12 cellular contexts compared by ENCODE assay signal in genomic region chr17:39923836-39924690, GRCh38. TPM values are rescaled to one million over a fixed set of nuclear protein-coding genes. Genes with fewer than 3 reads are reported as not detected.
DNase-seq lines count a peak whose midpoint lies in the region; ATAC-seq, FAIRE-seq and TF ChIP-seq lines count a peak whose summit lies in the region.
"Had no signal": no experiment of that assay in that cellular context is flagged by ENCODE, and none has a peak within 500 bp of the region (broad histone marks: within the 10 kb centered on the region; RNA-seq: fewer than 3 reads in every experiment).

No MANE protein-coding gene starts in this region.

- H3K36me3 Mint-ChIP-seq in T-helper 1 cell treated with Interleukin-12 subunit alpha and Interleukin-12 subunit beta and Interleukin-4 antibody, amounts not matched to agents 30 μg/mL and 1 μg/mL, for 36 hours (ENCODE audit: low read depth): peaks cover 64% of the 10 kb centered on the region
- peaks cover 6% of the 10 kb centered on the region for H3K36me3 Mint-ChIP-seq in progenitor cell of endocrine pancreas (ENCODE audit: insufficient read depth)

- H3K27ac ChIP-seq in RWPE1 (peak overlapping the region; percentile 24; the same call in 1 of the 2 replicates), endothelial cell of umbilical vein (ENCODE audit: insufficient read depth, low read depth, low read length) (no peak overlapping the region)

- H3K9ac ChIP-seq in endothelial cell of umbilical vein (replicated peaks; ENCODE audit: extremely low read depth, insufficient read depth, low read length): no peak overlapping the region

- H3K27me3 Mint-ChIP-seq in T-helper 1 cell treated with Interleukin-12 subunit alpha and Interleukin-12 subunit beta and Interleukin-4 antibody, amounts not matched to agents 30 μg/mL and 1 μg/mL, for 36 hours (ENCODE audit: low read depth): no peaks in the 10 kb centered on the region
- H3K27me3 Mint-ChIP-seq in progenitor cell of endocrine pancreas: no peaks in the 10 kb centered on the region

- no peaks in the 10 kb centered on the region for H4K20me1 ChIP-seq in endothelial cell of umbilical vein (replicated peaks; ENCODE audit: control insufficient read depth, extremely low read depth, insufficient read depth, low read length)

- peaks cover 29% of the 10 kb centered on the region for H3K4me1 ChIP-seq in endothelial cell of umbilical vein (ENCODE audit: control insufficient read depth, extremely low read depth, insufficient read depth, low read length)

- no peaks in the 10 kb centered on the region for H3K9me3 Mint-ChIP-seq in T-helper 1 cell treated with Interleukin-12 subunit alpha and Interleukin-12 subunit beta and Interleukin-4 antibody, amounts not matched to agents 30 μg/mL and 1 μg/mL, for 36 hours
- no peaks in the 10 kb centered on the region for H3K9me3 Mint-ChIP-seq in progenitor cell of endocrine pancreas (ENCODE audit: low read depth)

- no peak for DNase-seq in T-helper 1 cell
- no peak for DNase-seq in RWPE1 (ENCODE audit: low spot score)
- peak; percentile 42 for DNase-seq in endothelial cell of umbilical vein (ENCODE audit: low read depth, low spot score)
- no peak for DNase-seq in progenitor cell of endocrine pancreas (ENCODE audit: low spot score, unreplicated experiment)
- DNase-seq in HuH-7.5 (ENCODE audit: low spot score): no peak
- DNase-seq: activated CD4-positive, CD25-positive, alpha-beta regulatory T cell treated with anti-CD3 and anti-CD28 coated beads, Interleukin-2, amount 50 U/mL, for 72 hours; NCI-H2171 had no signal

- no TSS peak for BruUV-seq in endothelial cell of umbilical vein (replicated peaks; lab: Mats Ljungman, UMichigan)

- intact Hi-C loops in endothelial cell of umbilical vein (cut with micrococcal nuclease): no loop called here

- H3K9me1 ChIP-seq in endothelial cell of umbilical vein (replicated peaks; ENCODE audit: control insufficient read depth, extremely low read depth, insufficient read depth, low read length): no peaks in the 10 kb centered on the region

- no peak for TF ChIP-seq POLR2A in endothelial cell of umbilical vein (IDR thresholded peaks at IDR 0.05; ENCODE audit: low read depth, low read length)

- CTCF ChIA-PET in RWPE1 (lab: Yijun Ruan, JAX): interaction anchor here (1.0 kb wide), 1 partner anchor 148 kb away, joined by 5 read pairs; no protein-coding TSS in a partner anchor
- CTCF ChIA-PET in endothelial cell of umbilical vein (lab: Charles Lee): interaction anchor here (1.0 to 1.3 kb wide), 5 partner anchors 9 to 377 kb away, joined by 3 to 6 read pairs (median 3); partner anchors contain the start of gene PSMD3

- peak; percentile 72 for FAIRE-seq in endothelial cell of umbilical vein (lab: Jason Lieb, UNC)

- H2AFZ ChIP-seq in endothelial cell of umbilical vein (ENCODE audit: low read depth, low read length): no peak overlapping the region

- no peaks in the 10 kb centered on the region for H3K27me3 ChIP-seq in endothelial cell of umbilical vein (ENCODE audit: control insufficient read depth in 2 of 2, insufficient read depth in 2 of 2, low read length in 2 of 2)

- no peaks in the 10 kb centered on the region for H3K9me3 ChIP-seq in endothelial cell of umbilical vein (replicated peaks; ENCODE audit: control insufficient read depth, insufficient read depth, low read length)

- peaks cover 24% of the 10 kb centered on the region for H3K79me2 ChIP-seq in endothelial cell of umbilical vein (ENCODE audit: control insufficient read depth, insufficient read depth, low read length)

- no peak overlapping the region for H3K4me3 ChIP-seq in endothelial cell of umbilical vein (replicated peaks in 1 of 3; ENCODE audit: insufficient read depth in 1 of 3, low read depth in 1 of 3, low read length in 3 of 3)

- H3K4me3 Mint-ChIP-seq in T-helper 1 cell treated with Interleukin-12 subunit alpha and Interleukin-12 subunit beta and Interleukin-4 antibody, amounts not matched to agents 30 μg/mL and 1 μg/mL, for 36 hours: peak overlapping the region; percentile 99
- peak overlapping the region; percentile 43 for H3K4me3 Mint-ChIP-seq in progenitor cell of endocrine pancreas (ENCODE audit: low read depth)

- ATAC-seq in GM19023 (IDR thresholded peaks at IDR 0.05; ENCODE audit: unreplicated experiment): no peak
- no peak for ATAC-seq in HG02973 (IDR thresholded peaks at IDR 0.05; ENCODE audit: unreplicated experiment)

- POLR2A ChIA-PET in RWPE1 (lab: Yijun Ruan, JAX; ENCODE audit: low non-redundant PET) (interaction anchor here (0.6 kb wide), 1 partner anchor 16 kb away, joined by 15 read pairs; no protein-coding TSS in a partner anchor), endothelial cell of umbilical vein (lab: Charles Lee) (no interaction called here)

- TF ChIP-seq CTCF in RWPE1 (conservative IDR thresholded peaks at IDR 0.05; ENCODE audit: low read depth) (no peak), endothelial cell of umbilical vein (IDR thresholded peaks at IDR 0.05; ENCODE audit: extremely low read depth in 1 of 2, insufficient read depth in 1 of 2, low read depth in 1 of 2, low read length in 2 of 2) (no peak), progenitor cell of endocrine pancreas (IDR thresholded peaks at IDR 0.05; ENCODE audit: unreplicated experiment) (peak; percentile 35)

- dilution Hi-C loops in endothelial cell of umbilical vein (cut with MboI; ENCODE audit: extremely low pct_ligation_motif_present, low sequenced_read_pairs): no loop called here

- no peak overlapping the region for H3K4me2 ChIP-seq in endothelial cell of umbilical vein (ENCODE audit: insufficient read depth, low read length)

- H3K27ac Mint-ChIP-seq in T-helper 1 cell treated with Interleukin-12 subunit alpha and Interleukin-12 subunit beta and Interleukin-4 antibody, amounts not matched to agents 30 μg/mL and 1 μg/mL, for 36 hours: peak overlapping the region; percentile 93
- peak overlapping the region; percentile 82 for H3K27ac Mint-ChIP-seq in progenitor cell of endocrine pancreas

- peaks cover 5 to 30% of the 10 kb centered on the region in 2 experiments for H3K36me3 ChIP-seq in endothelial cell of umbilical vein (ENCODE audit: control insufficient read depth in 2 of 2, extremely low read depth in 1 of 2, insufficient read depth in 2 of 2, low read length in 2 of 2)

- peaks cover 74% of the 10 kb centered on the region for H3K4me1 Mint-ChIP-seq in T-helper 1 cell treated with Interleukin-12 subunit alpha and Interleukin-12 subunit beta and Interleukin-4 antibody, amounts not matched to agents 30 μg/mL and 1 μg/mL, for 36 hours (ENCODE audit: low read depth)
- H3K4me1 Mint-ChIP-seq in progenitor cell of endocrine pancreas (ENCODE audit: low read depth): peaks cover 38% of the 10 kb centered on the region

RNA-seq across cellular contexts. Expression of gene ORMDL3, which starts 3.3 kb away (rescaled TPM):
- total RNA-seq in endothelial cell of umbilical vein (26.7 and 29.8 TPM in 2 replicates), progenitor cell of endocrine pancreas (80.4 and 87.6 TPM in 2 replicates)
- polyA plus RNA-seq in endothelial cell of umbilical vein: 49.8 and 53.4 TPM in 2 replicates
- polyA plus RNA-seq in endothelial cell of umbilical vein (2011; cell fraction: cytosol; rRNA removed): 30.3 and 31.1 TPM in 2 replicates
- polyA plus RNA-seq in endothelial cell of umbilical vein (2011; cell fraction: nucleus; rRNA removed): 31.1 and 56.9 TPM in 2 replicates
- 29.4 and 40.4 TPM in 2 replicates for polyA plus RNA-seq in endothelial cell of umbilical vein (2012)
- 58.5 and 67.5 TPM in 2 replicates for polyA minus RNA-seq in endothelial cell of umbilical vein
- polyA minus RNA-seq in endothelial cell of umbilical vein (2011; cell fraction: cytosol; rRNA and poly(A)+ RNA removed): 14.5 TPM
- 17.8 and 21.3 TPM in 2 replicates for polyA minus RNA-seq in endothelial cell of umbilical vein (2011; cell fraction: nucleus; rRNA and poly(A)+ RNA removed)

RNA-seq across cellular contexts. Expression of gene LRRC3C, which starts 3.5 kb away (rescaled TPM):
- total RNA-seq in endothelial cell of umbilical vein (not detected in 2 replicates), progenitor cell of endocrine pancreas (not detected in 2 replicates)
- not detected in 2 replicates for polyA plus RNA-seq in endothelial cell of umbilical vein
- not detected in 2 replicates for polyA plus RNA-seq in endothelial cell of umbilical vein (2011; cell fraction: cytosol; rRNA removed)
- not detected in 2 replicates for polyA plus RNA-seq in endothelial cell of umbilical vein (2011; cell fraction: nucleus; rRNA removed)
- polyA plus RNA-seq in endothelial cell of umbilical vein (2012): not detected in 2 replicates
- not detected in 2 replicates for polyA minus RNA-seq in endothelial cell of umbilical vein
- not detected for polyA minus RNA-seq in endothelial cell of umbilical vein (2011; cell fraction: cytosol; rRNA and poly(A)+ RNA removed)
- not detected in 2 replicates for polyA minus RNA-seq in endothelial cell of umbilical vein (2011; cell fraction: nucleus; rRNA and poly(A)+ RNA removed)
- total RNA-seq: A673, mesenteric fat pad had no signal

RNA-seq across cellular contexts. Expression of gene GSDMB, which starts 5.6 kb away (rescaled TPM):
- total RNA-seq in endothelial cell of umbilical vein (11.0 and 11.6 TPM in 2 replicates), progenitor cell of endocrine pancreas (25.7 and 25.9 TPM in 2 replicates)
- polyA plus RNA-seq in endothelial cell of umbilical vein: 5.0 and 5.4 TPM in 2 replicates
- polyA plus RNA-seq in endothelial cell of umbilical vein (2011; cell fraction: cytosol; rRNA removed): 1.1 and 1.7 TPM in 2 replicates
- 49.7 and 50.3 TPM in 2 replicates for polyA plus RNA-seq in endothelial cell of umbilical vein (2011; cell fraction: nucleus; rRNA removed)
- 8.0 and 10.6 TPM in 2 replicates for polyA plus RNA-seq in endothelial cell of umbilical vein (2012)
- 6.0 and 7.9 TPM in 2 replicates for polyA minus RNA-seq in endothelial cell of umbilical vein
- not detected for polyA minus RNA-seq in endothelial cell of umbilical vein (2011; cell fraction: cytosol; rRNA and poly(A)+ RNA removed)
- 9.6 and 11.2 TPM in 2 replicates for polyA minus RNA-seq in endothelial cell of umbilical vein (2011; cell fraction: nucleus; rRNA and poly(A)+ RNA removed)

RNA-seq across cellular contexts. Expression of gene GSDMA, which starts 38.7 kb away (rescaled TPM):
- not detected in 2 replicates for total RNA-seq in endothelial cell of umbilical vein
- not detected in 2 replicates for polyA plus RNA-seq in endothelial cell of umbilical vein
- not detected in 2 replicates for polyA plus RNA-seq in endothelial cell of umbilical vein (2011; cell fraction: cytosol; rRNA removed)
- polyA plus RNA-seq in endothelial cell of umbilical vein (2011; cell fraction: nucleus; rRNA removed): not detected in 2 replicates
- not detected in 2 replicates for polyA plus RNA-seq in endothelial cell of umbilical vein (2012)
- not detected in 2 replicates for polyA minus RNA-seq in endothelial cell of umbilical vein
- polyA minus RNA-seq in endothelial cell of umbilical vein (2011; cell fraction: cytosol; rRNA and poly(A)+ RNA removed): not detected
- polyA minus RNA-seq in endothelial cell of umbilical vein (2011; cell fraction: nucleus; rRNA and poly(A)+ RNA removed): not detected in 2 replicates
- not detected in 2 replicates for total RNA-seq in progenitor cell of endocrine pancreas
- total RNA-seq: A673 had no signal

RNA-seq across cellular contexts. Expression of gene ZPBP2, which starts 56.1 kb away (rescaled TPM):
- total RNA-seq in endothelial cell of umbilical vein (not detected in 2 replicates), progenitor cell of endocrine pancreas (not detected in 2 replicates)
- not detected in 2 replicates for polyA plus RNA-seq in endothelial cell of umbilical vein
- not detected in 2 replicates for polyA plus RNA-seq in endothelial cell of umbilical vein (2011; cell fraction: cytosol; rRNA removed)
- not detected in 2 replicates for polyA plus RNA-seq in endothelial cell of umbilical vein (2011; cell fraction: nucleus; rRNA removed)
- not detected in 2 replicates for polyA plus RNA-seq in endothelial cell of umbilical vein (2012)
- polyA minus RNA-seq in endothelial cell of umbilical vein: not detected in 2 replicates
- not detected for polyA minus RNA-seq in endothelial cell of umbilical vein (2011; cell fraction: cytosol; rRNA and poly(A)+ RNA removed)
- polyA minus RNA-seq in endothelial cell of umbilical vein (2011; cell fraction: nucleus; rRNA and poly(A)+ RNA removed): not detected in 2 replicates
- total RNA-seq: A673, mesenteric fat pad had no signal
